Comparison of ENCODE assay signal across 15 cellular contexts in genomic region chr7:868189-868486, GRCh38. TPM values are rescaled to one million over a fixed set of nuclear protein-coding genes. Genes with fewer than 3 reads are reported as not detected.
A peak's percentile ranks its signal among the peaks of the same experiment; 100 is the strongest.
DNase-seq lines count a peak whose midpoint lies in the region; ATAC-seq, FAIRE-seq and TF ChIP-seq lines count a peak whose summit lies in the region.
"Had no signal": no experiment of that assay in that cellular context is flagged by ENCODE, and none has a peak within 500 bp of the region (broad histone marks: within the 10 kb centered on the region; RNA-seq: fewer than 3 reads in every experiment).

No MANE protein-coding gene starts in this region.

- ATAC-seq in K562: no peak
- no peak for ATAC-seq in GM21528 (IDR thresholded peaks at IDR 0.05; ENCODE audit: low FRiP score, unreplicated experiment)
- ATAC-seq in HG02571 (IDR thresholded peaks at IDR 0.05; ENCODE audit: unreplicated experiment): no peak
- ATAC-seq in HG02885 (IDR thresholded peaks at IDR 0.05; ENCODE audit: poor library complexity, unreplicated experiment): no peak
- no peak for ATAC-seq in stimulated activated effector memory CD8-positive, alpha-beta T cell treated with anti-CD3 and anti-CD28 coated beads, Interleukin-12 subunit alpha, Interleukin-12 subunit beta, amount 100 ng/mL, for 72 hours

- H3K27me3 ChIP-seq in K562 (ENCODE audit: control insufficient read depth in 2 of 2, insufficient read depth in 2 of 2, low read length in 2 of 2) (no peaks in the 10 kb centered on the region), keratinocyte (ENCODE audit: control insufficient read depth, extremely low read depth, insufficient read depth, low read length) (no peaks in the 10 kb centered on the region), stomach (no peaks in the 10 kb centered on the region)

- H3K9me1 ChIP-seq in K562 (ENCODE audit: control insufficient read depth, insufficient read depth, low read length) (no peaks in the 10 kb centered on the region), keratinocyte (ENCODE audit: control insufficient read depth, extremely low read depth, insufficient read depth, low read length) (no peaks in the 10 kb centered on the region)

- 97% methylated on average over 12 of the region's 17 CpGs for WGBS in K562 (ENCODE audit: insufficient coverage, low coverage, missing lambda C conversion rate)
- 71 to 94% (median 86%) methylated on average over 13 to 17 of the region's 17 CpGs for WGBS in stomach, 5 donors

- in situ Hi-C loops in K562 (cut with MboI): no loop called here

- H3K36me3 ChIP-seq in K562 (ENCODE audit: control insufficient read depth, insufficient read depth, low read length) (peaks cover 77% of the 10 kb centered on the region), keratinocyte (ENCODE audit: control insufficient read depth in 2 of 2, extremely low read depth in 1 of 2, insufficient read depth in 2 of 2, low read length in 2 of 2) (peaks cover 21 to 23% of the 10 kb centered on the region in 2 experiments), stomach (peaks cover 59 to 90% (median 85%) of the 10 kb centered on the region in 4 donors)

- no peak for TF ChIP-seq CTCF in C4-2B (conservative IDR thresholded peaks at IDR 0.05)
- no peak for TF ChIP-seq CTCF in K562 (IDR thresholded peaks at IDR 0.05 in 2 of 3, conservative IDR thresholded peaks at IDR 0.05 in 1 of 3; ENCODE audit: insufficient read depth in 2 of 3, low read depth in 1 of 3, low read length in 3 of 3)
- no peak for TF ChIP-seq CTCF in keratinocyte (optimal IDR thresholded peaks at IDR 0.05 in 1 of 3, IDR thresholded peaks at IDR 0.05 in 1 of 3, conservative IDR thresholded peaks at IDR 0.05 in 1 of 3; ENCODE audit: extremely low read depth in 1 of 3, insufficient read depth in 2 of 3, low read length in 3 of 3)
- no peak for TF ChIP-seq CTCF in stomach (IDR thresholded peaks at IDR 0.05)

- no peak for TF ChIP-seq RAD21 in K562 (CRISPR knock-in tag; conservative IDR thresholded peaks at IDR 0.05 in 1 of 2, IDR thresholded peaks at IDR 0.05 in 1 of 2)

- H3K4me3 Mint-ChIP-seq in stimulated activated effector memory CD8-positive, alpha-beta T cell treated with anti-CD3 and anti-CD28 coated beads, Interleukin-12 subunit alpha, Interleukin-12 subunit beta, amount 100 ng/mL, for 72 hours: no peak overlapping the region
- H3K4me3 Mint-ChIP-seq: B cell, nephron progenitor cell had no signal

- peaks cover 2% of the 10 kb centered on the region; the same call in 1 of the 2 replicates for H3K9me3 ChIP-seq in K562 (replicated peaks; ENCODE audit: control insufficient read depth, insufficient read depth, low read depth, low read length)
- H3K9me3 ChIP-seq in keratinocyte (ENCODE audit: control insufficient read depth, low read depth, low read length): no peaks in the 10 kb centered on the region
- H3K9me3 ChIP-seq in stomach: no peaks in the 10 kb centered on the region

- H3K27ac Mint-ChIP-seq in stimulated activated effector memory CD8-positive, alpha-beta T cell treated with anti-CD3 and anti-CD28 coated beads, Interleukin-12 subunit alpha, Interleukin-12 subunit beta, amount 100 ng/mL, for 72 hours: no peak overlapping the region
- H3K27ac Mint-ChIP-seq: B cell, nephron progenitor cell had no signal

- intact Hi-C loops in K562 (cut with micrococcal nuclease): no loop called here
- intact Hi-C loops in stomach (cut with DNase I; ENCODE audit: low total_unique reads): no loop called here

- dilution Hi-C loops in keratinocyte (cut with MboI; ENCODE audit: extremely low pct_ligation_motif_present, low sequenced_read_pairs): no loop called here

- H3K79me2 ChIP-seq in K562 (ENCODE audit: control insufficient read depth, insufficient read depth, low read length) (no peaks in the 10 kb centered on the region), keratinocyte (ENCODE audit: control insufficient read depth, insufficient read depth, low read length) (peaks cover 9% of the 10 kb centered on the region)

- FAIRE-seq in K562 (lab: Jason Lieb, UNC): no peak
- FAIRE-seq in keratinocyte (lab: Jason Lieb, UNC): no peak

- CTCF ChIA-PET in K562 (lab: Yijun Ruan, JAX; ENCODE audit: low intra/inter-chr PET ratio): no interaction called here

- H4K20me1 ChIP-seq in K562 (replicated peaks; ENCODE audit: control insufficient read depth, insufficient read depth, low read length): no peaks in the 10 kb centered on the region
- H4K20me1 ChIP-seq in keratinocyte (ENCODE audit: control insufficient read depth, extremely low read depth, insufficient read depth, low read length): no peaks in the 10 kb centered on the region

- peak overlapping the region in 1 of 2 experiments; percentile 2; a peak in 1 of 4 replicates for H3K9ac ChIP-seq in K562 (ENCODE audit: insufficient read depth in 1 of 2, low read depth in 2 of 2, low read length in 2 of 2)
- no peak overlapping the region for H3K9ac ChIP-seq in keratinocyte (ENCODE audit: control insufficient read depth, extremely low read depth, insufficient read depth, low read length)

- H3K4me2 ChIP-seq in K562 (ENCODE audit: insufficient read depth, low read length) (no peak overlapping the region), keratinocyte (ENCODE audit: control insufficient read depth, extremely low read depth, insufficient read depth, low read depth, low read length) (no peak overlapping the region)

- no TSS peak for BruUV-seq in K562 (replicated peaks; lab: Mats Ljungman, UMichigan)

- POLR2A ChIA-PET in K562 (lab: Yijun Ruan, JAX): no interaction called here

- H3K27ac ChIP-seq in C4-2B: peak overlapping the region; percentile 95
- no peak overlapping the region for H3K27ac ChIP-seq in K562 (ENCODE audit: extremely low read depth, low read depth, low read length)
- H3K27ac ChIP-seq in keratinocyte (ENCODE audit: control insufficient read depth, insufficient read depth, low read length): peak overlapping the region; percentile 71
- H3K27ac ChIP-seq in stomach: peak overlapping the region; percentile 83 to 94 (median 87)

- H2AFZ ChIP-seq in K562 (ENCODE audit: low read depth, low read length) (no peak overlapping the region), keratinocyte (ENCODE audit: control insufficient read depth, low read length) (no peak overlapping the region)

- DNase-seq in K562 (ENCODE audit: extremely low read depth in 1 of 4, low spot score in 3 of 4): no peak
- DNase-seq in keratinocyte (ENCODE audit: low read depth, low spot score): no peak
- no peak for DNase-seq in stomach
- DNase-seq in stimulated activated effector memory CD8-positive, alpha-beta T cell treated with anti-CD3 and anti-CD28 coated beads, Interleukin-12 subunit alpha, Interleukin-12 subunit beta, amount 100 ng/mL, for 72 hours (ENCODE audit: low spot score in 2 of 2): no peak
- DNase-seq: activated gamma-delta T cell; DMS 273 treated with DMSO at 0.1 percent for 48 hours; glutamatergic neuron; NCI-H1048; nephron progenitor cell; stimulated activated naive CD4-positive, alpha-beta T cell treated with Interleukin-2 at 50 U/mL for 16 hours had no signal

- peaks cover under 1% of the 10 kb centered on the region for H3K4me1 Mint-ChIP-seq in stimulated activated effector memory CD8-positive, alpha-beta T cell treated with anti-CD3 and anti-CD28 coated beads, Interleukin-12 subunit alpha, Interleukin-12 subunit beta, amount 100 ng/mL, for 72 hours

- TF ChIP-seq POLR2A in K562 (conservative IDR thresholded peaks at IDR 0.05) (no peak), stomach (IDR thresholded peaks at IDR 0.05) (no peak)

- H3K9me3 Mint-ChIP-seq in stimulated activated effector memory CD8-positive, alpha-beta T cell treated with anti-CD3 and anti-CD28 coated beads, Interleukin-12 subunit alpha, Interleukin-12 subunit beta, amount 100 ng/mL, for 72 hours: no peaks in the 10 kb centered on the region
- H3K9me3 Mint-ChIP-seq: nephron progenitor cell had no signal

- peaks cover under 1 to 12% of the 10 kb centered on the region in 2 experiments; a peak in 3 of 5 replicates for H3K4me1 ChIP-seq in K562 (replicated peaks in 1 of 2; ENCODE audit: control insufficient read depth in 2 of 2, insufficient read depth in 2 of 2, low read length in 2 of 2)
- H3K4me1 ChIP-seq in keratinocyte (ENCODE audit: control insufficient read depth, extremely low read depth, insufficient read depth, low read length): peaks cover 14% of the 10 kb centered on the region
- peaks cover 31 to 54% (median 40%) of the 10 kb centered on the region in 4 donors for H3K4me1 ChIP-seq in stomach

- H3K4me3 ChIP-seq in K562 (no peak overlapping the region), keratinocyte (ENCODE audit: control insufficient read depth in 2 of 3, extremely low read depth in 1 of 3, insufficient read depth in 2 of 3, low read depth in 1 of 3, low read length in 3 of 3) (no peak overlapping the region), stomach (peak overlapping the region in 1 of 4 donors; percentile 16)

- no peak for TF ChIP-seq EP300 in K562 (IDR thresholded peaks at IDR 0.05; ENCODE audit: low read length)
- no peak for TF ChIP-seq EP300 in stomach (IDR thresholded peaks at IDR 0.05)

- H3K36me3 Mint-ChIP-seq in stimulated activated effector memory CD8-positive, alpha-beta T cell treated with anti-CD3 and anti-CD28 coated beads, Interleukin-12 subunit alpha, Interleukin-12 subunit beta, amount 100 ng/mL, for 72 hours: peaks cover 80% of the 10 kb centered on the region

RNA-seq across cellular contexts. Expression of gene GET4, which starts 8.2 kb away (rescaled TPM):
- 48.4 and 118 TPM in 2 replicates for total RNA-seq in K562 (2011; cell fraction: chromatin; rRNA removed; ENCODE audit: low replicate concordance)
- total RNA-seq in K562 (2011; cell fraction: nucleolus; rRNA removed): 96.6 and 125 TPM in 2 replicates
- total RNA-seq in K562 (2011; cell fraction: nucleoplasm; rRNA removed): 56.0 and 71.4 TPM in 2 replicates
- total RNA-seq in K562 (2014; rRNA removed) (111 and 135 TPM in 2 replicates), K562 (2014; rRNA removed; fragmentation: Illumina TruSeq; extraction: Trizol) (13.0 and 15.7 TPM in 2 replicates), K562 (2015; rRNA removed; fragmentation: Illumina TruSeq; extraction: Trizol) (37.9 and 40.4 TPM in 2 replicates), K562 (2021) (83.3 and 89.9 TPM in 2 replicates), stomach (100 to 1,000 TPM in 1 of 5 donors, 10 to 100 TPM in 4; 22.4 to 140 (median 40.1) TPM)
- polyA plus RNA-seq in K562 (2011; rRNA removed) (45.0 and 45.4 TPM in 2 replicates), K562 (2014; fragmentation: Illumina TruSeq; extraction: Trizol) (33.2 and 48.4 TPM in 2 replicates), K562 (2014; fragmentation: Nextera tagmentation; extraction: Ambion mirVana) (1 to 10 TPM in 1 of 2 experiments, under 1 TPM in 1; 0.99 to 2.0 TPM), K562 (2014; rRNA removed) (122 and 151 TPM in 2 replicates), keratinocyte (21.1 to 32.0 TPM (median 22.9 TPM) in 3 replicates), stomach (10 to 100 TPM; 34.4 to 53.2 (median 53.0) TPM)
- 69.2 and 135 TPM in 2 replicates for polyA plus RNA-seq in K562 (2011; cell fraction: cytosol; rRNA removed)
- polyA plus RNA-seq in K562 (2011; cell fraction: nucleus; rRNA removed): 114 and 189 TPM in 2 replicates
- polyA plus RNA-seq in K562 (2012): 53.9 and 82.1 TPM in 2 replicates
- 8.6 and 13.3 TPM in 2 replicates for polyA minus RNA-seq in K562 (2011; rRNA and poly(A)+ RNA removed)
- 24.0 and 28.9 TPM in 2 replicates for polyA minus RNA-seq in K562 (2011; cell fraction: cytosol; rRNA and poly(A)+ RNA removed)
- polyA minus RNA-seq in K562 (2011; cell fraction: nucleus; rRNA and poly(A)+ RNA removed): 24.9 and 29.6 TPM in 2 replicates
- 40.4 TPM for polyA plus RNA-seq in keratinocyte (2011; ENCODE audit: low read depth)
- 14.0 and 26.1 TPM in 2 replicates for polyA plus RNA-seq in keratinocyte (2011; cell fraction: cytosol; rRNA removed)
- polyA plus RNA-seq in keratinocyte (2011; cell fraction: nucleus; rRNA removed): 50.3 and 70.5 TPM in 2 replicates
- 26.7 and 47.3 TPM in 2 replicates for polyA plus RNA-seq in keratinocyte (2012; ENCODE audit: low replicate concordance)
- polyA minus RNA-seq in keratinocyte: 9.3 to 11.1 TPM (median 10.1 TPM) in 3 replicates
- polyA minus RNA-seq in keratinocyte (2011; cell fraction: cytosol; rRNA and poly(A)+ RNA removed): 33.4 TPM
- polyA minus RNA-seq in keratinocyte (2011; cell fraction: nucleus; rRNA and poly(A)+ RNA removed): 10.4 and 14.1 TPM in 2 replicates

RNA-seq across cellular contexts. Expression of gene SUN1, which starts 35.9 kb away (rescaled TPM):
- 527 and 872 TPM in 2 replicates for total RNA-seq in K562 (2011; cell fraction: chromatin; rRNA removed; ENCODE audit: low replicate concordance)
- 542 and 585 TPM in 2 replicates for total RNA-seq in K562 (2011; cell fraction: nucleolus; rRNA removed)
- 348 and 489 TPM in 2 replicates for total RNA-seq in K562 (2011; cell fraction: nucleoplasm; rRNA removed)
- total RNA-seq in K562 (2014; rRNA removed) (80.5 and 86.7 TPM in 2 replicates), K562 (2014; rRNA removed; fragmentation: Illumina TruSeq; extraction: Trizol) (38.9 and 42.3 TPM in 2 replicates), K562 (2015; rRNA removed; fragmentation: Illumina TruSeq; extraction: Trizol) (49.2 and 53.5 TPM in 2 replicates), K562 (2021) (81.9 and 101 TPM in 2 replicates), stomach (100 to 1,000 TPM; 103 to 242 (median 159) TPM)
- polyA plus RNA-seq in K562 (2011; rRNA removed) (132 and 143 TPM in 2 replicates), K562 (2014; fragmentation: Illumina TruSeq; extraction: Trizol) (62.3 and 88.2 TPM in 2 replicates), K562 (2014; fragmentation: Nextera tagmentation; extraction: Ambion mirVana) (10 to 100 TPM; 36.8 TPM), K562 (2014; rRNA removed) (105 and 119 TPM in 2 replicates), keratinocyte (164 to 176 TPM (median 166 TPM) in 3 replicates), stomach (10 to 100 TPM; 15.9 to 58.9 (median 21.7) TPM)
- polyA plus RNA-seq in K562 (2011; cell fraction: cytosol; rRNA removed): 249 and 254 TPM in 2 replicates
- 889 and 1,080 TPM in 2 replicates for polyA plus RNA-seq in K562 (2011; cell fraction: nucleus; rRNA removed)
- 107 and 112 TPM in 2 replicates for polyA plus RNA-seq in K562 (2012)
- 72.4 and 98.1 TPM in 2 replicates for polyA minus RNA-seq in K562 (2011; rRNA and poly(A)+ RNA removed)
- polyA minus RNA-seq in K562 (2011; cell fraction: cytosol; rRNA and poly(A)+ RNA removed): 47.4 and 59.7 TPM in 2 replicates
- 245 and 267 TPM in 2 replicates for polyA minus RNA-seq in K562 (2011; cell fraction: nucleus; rRNA and poly(A)+ RNA removed)
- 137 TPM for polyA plus RNA-seq in keratinocyte (2011; ENCODE audit: low read depth)
- polyA plus RNA-seq in keratinocyte (2011; cell fraction: cytosol; rRNA removed): 31.1 and 40.2 TPM in 2 replicates
- polyA plus RNA-seq in keratinocyte (2011; cell fraction: nucleus; rRNA removed): 411 and 514 TPM in 2 replicates
- polyA plus RNA-seq in keratinocyte (2012; ENCODE audit: low replicate concordance): 103 and 107 TPM in 2 replicates
- 141 to 263 TPM (median 162 TPM) in 3 replicates for polyA minus RNA-seq in keratinocyte
- 93.2 TPM for polyA minus RNA-seq in keratinocyte (2011; cell fraction: cytosol; rRNA and poly(A)+ RNA removed)
- 326 and 435 TPM in 2 replicates for polyA minus RNA-seq in keratinocyte (2011; cell fraction: nucleus; rRNA and poly(A)+ RNA removed)
